ENCODE assay signal across 14 cellular contexts in genomic region chr1:54460346-54460745, GRCh38. TPM values are rescaled to one million over a fixed set of nuclear protein-coding genes. Genes with fewer than 3 reads are reported as not detected.
A peak's percentile ranks its signal among the peaks of the same experiment; 100 is the strongest.
DNase-seq lines count a peak whose midpoint lies in the region; ATAC-seq and TF ChIP-seq lines count a peak whose summit lies in the region.
"Had no signal": no experiment of that assay in that cellular context is flagged by ENCODE, and none has a peak within 500 bp of the region (broad histone marks: within the 10 kb centered on the region; RNA-seq: fewer than 3 reads in every experiment).

No MANE protein-coding gene starts in this region.

- H3K79me1 ChIP-seq in neuronal stem cell (ENCODE audit: low read depth, low read length): no peaks in the 10 kb centered on the region

- H3K23ac ChIP-seq in neuronal stem cell (ENCODE audit: low read depth, low read length, poor library complexity): no peak overlapping the region

- no peak overlapping the region for H3K4me3 ChIP-seq in neuronal stem cell (ENCODE audit: low read length in 2 of 2)
- no peak overlapping the region for H3K4me3 ChIP-seq in dorsolateral prefrontal cortex
- H3K4me3 ChIP-seq: SJSA1 had no signal

- no peak overlapping the region for H2BK120ac ChIP-seq in neuronal stem cell (ENCODE audit: low read depth, low read length)

- no peak overlapping the region for H2BK12ac ChIP-seq in neuronal stem cell (ENCODE audit: low read length)

- H4K8ac ChIP-seq in neuronal stem cell (ENCODE audit: low read depth, low read length): no peak overlapping the region

- H3K27ac ChIP-seq in neuronal stem cell (replicated peaks; ENCODE audit: low read length) (no peak overlapping the region), dorsolateral prefrontal cortex (no peak overlapping the region)
- H3K27ac ChIP-seq: parathyroid adenoma, SJSA1, VCaP had no signal

- peak; percentile 39 for DNase-seq in activated gamma-delta T cell treated with Interleukin-2 at 50 U/mL for 16 hours
- no peak for DNase-seq in activated gamma-delta T cell (lab: John Stamatoyannopoulos, UW)
- peak; percentile 46 for DNase-seq in T-helper 9 cell
- DNase-seq in central memory CD8-positive, alpha-beta T cell (ENCODE audit: low spot score in 2 of 2): no peak
- DNase-seq in neuronal stem cell (ENCODE audit: low spot score): no peak
- DNase-seq in D341Med (ENCODE audit: low spot score): no peak
- no peak for DNase-seq in SIG-M5 (lab: John Stamatoyannopoulos, UW)
- DNase-seq in dorsolateral prefrontal cortex: no peak
- DNase-seq: DMS 273 treated with DMSO at 0.1 percent for 48 hours, MV-4-11, substantia nigra had no signal

- no peaks in the 10 kb centered on the region for H3K27me3 Mint-ChIP-seq in central memory CD8-positive, alpha-beta T cell

- no peak overlapping the region for H2AK5ac ChIP-seq in neuronal stem cell (ENCODE audit: low read depth, low read length)

- H2BK5ac ChIP-seq in neuronal stem cell (ENCODE audit: low read length): peak overlapping the region; percentile 62

- no peak for TF ChIP-seq CTCF in dorsolateral prefrontal cortex (IDR thresholded peaks at IDR 0.05 in 54 of 56, conservative IDR thresholded peaks at IDR 0.05 in 2 of 56; ENCODE audit: low read depth in 1 of 56, partially characterized antibody in 56 of 56)

- H3K4me2 ChIP-seq in neuronal stem cell (ENCODE audit: insufficient read depth, low read length, poor library complexity, severe bottlenecking): no peak overlapping the region

- H3K36me3 Mint-ChIP-seq in central memory CD8-positive, alpha-beta T cell (ENCODE audit: insufficient read depth): no peaks in the 10 kb centered on the region

- intact Hi-C loops in dorsolateral prefrontal cortex (cut with DNase I): no loop called here

- no peak overlapping the region for H3K9ac ChIP-seq in neuronal stem cell (ENCODE audit: low read depth, low read length, poor library complexity)
- H3K9ac ChIP-seq: parathyroid adenoma had no signal

- peaks cover 29 to 47% of the 10 kb centered on the region in 2 donors for H3K4me1 ChIP-seq in neuronal stem cell (ENCODE audit: control insufficient read depth in 2 of 2, insufficient read depth in 1 of 2, low read depth in 1 of 2, low read length in 2 of 2)
- H3K4me1 ChIP-seq: parathyroid adenoma had no signal

- peak overlapping the region; percentile 10 for H3K27ac Mint-ChIP-seq in central memory CD8-positive, alpha-beta T cell (ENCODE audit: low read depth)

- H4K91ac ChIP-seq in neuronal stem cell (ENCODE audit: low read depth, low read length, poor library complexity): no peak overlapping the region

- ATAC-seq in central memory CD8-positive, alpha-beta T cell (replicated peaks; ENCODE audit: extremely low read depth, poor library complexity, severe bottlenecking): peak; percentile 49

- H3K18ac ChIP-seq in neuronal stem cell (ENCODE audit: low read length): peak overlapping the region; percentile 16

- H3K9me3 Mint-ChIP-seq in central memory CD8-positive, alpha-beta T cell: no peaks in the 10 kb centered on the region

- H3K9me3 ChIP-seq in neuronal stem cell (replicated peaks in 1 of 2; ENCODE audit: control insufficient read depth in 2 of 2, insufficient read depth in 1 of 2, low read depth in 1 of 2, low read length in 2 of 2): no peaks in the 10 kb centered on the region
- H3K9me3 ChIP-seq: SJSA1 had no signal

- H2BK15ac ChIP-seq in neuronal stem cell (ENCODE audit: low read length): no peak overlapping the region

- WGBS in neuronal stem cell (ENCODE audit: extremely low coverage in 2 of 2, insufficient read length in 2 of 2, insufficient replicate concordance in 1 of 2), 2 donors: no CpG with 5 or more reads among the region's 2 CpGs

- H3K36me3 ChIP-seq in neuronal stem cell (replicated peaks in 1 of 2; ENCODE audit: control insufficient read depth in 2 of 2, insufficient read depth in 2 of 2, low read length in 2 of 2): no peaks in the 10 kb centered on the region
- H3K36me3 ChIP-seq: SJSA1 had no signal

- H3K4me3 Mint-ChIP-seq in central memory CD8-positive, alpha-beta T cell: no peak overlapping the region

- peaks cover 40% of the 10 kb centered on the region for H3K4me1 Mint-ChIP-seq in central memory CD8-positive, alpha-beta T cell

- H3K4ac ChIP-seq in neuronal stem cell (ENCODE audit: low read length): no peak overlapping the region

- peak overlapping the region; percentile 51 for H2AFZ ChIP-seq in neuronal stem cell (ENCODE audit: low read length)
- H2AFZ ChIP-seq: parathyroid adenoma had no signal

- no peaks in the 10 kb centered on the region for H3K27me3 ChIP-seq in neuronal stem cell (ENCODE audit: control insufficient read depth in 3 of 3, insufficient read depth in 3 of 3, low read depth in 1 of 3, low read length in 3 of 3)
- no peaks in the 10 kb centered on the region for H3K27me3 ChIP-seq in dorsolateral prefrontal cortex
- H3K27me3 ChIP-seq: SJSA1 had no signal

- no peak overlapping the region for H3K14ac ChIP-seq in neuronal stem cell (ENCODE audit: low read length)

RNA-seq across cellular contexts. Expression of gene SSBP3, which starts 54.2 kb away (rescaled TPM):
- 127 TPM for polyA plus RNA-seq in neuronal stem cell (2013, experiment 1 of 2)
- 133 TPM for polyA plus RNA-seq in neuronal stem cell (2013, experiment 2 of 2)
- 100 to 1,000 TPM in 118 of 120 experiments, 10 to 100 TPM in 2; 90.9 to 247 (median 178) TPM for total RNA-seq in dorsolateral prefrontal cortex

Comparison
In these comparisons a context has a peak if more than half of its experiments do, and no peak if none do; other contexts are left out.
1. DNase-seq: peak in activated gamma-delta T cell treated with Interleukin-2 at 50 U/mL for 16 hours (single experiment) and T-helper 9 cell (single experiment); none in activated gamma-delta T cell (single experiment), central memory CD8-positive, alpha-beta T cell (0 of 2), neuronal stem cell (single experiment), D341Med (single experiment), SIG-M5 (single experiment) and dorsolateral prefrontal cortex (0 of 10).